Comparison of ENCODE assay signal across 10 cellular contexts in genomic region chr2:237324446-237325236, GRCh38.
DNase-seq lines count a peak whose midpoint lies in the region; ATAC-seq and TF ChIP-seq lines count a peak whose summit lies in the region.
"Had no signal": no experiment of that assay in that cellular context is flagged by ENCODE, and none has a peak within 500 bp of the region (broad histone marks: within the 10 kb centered on the region; RNA-seq: fewer than 3 reads in every experiment).

No MANE protein-coding gene starts in this region.

- H2AFZ ChIP-seq in SK-N-SH (ENCODE audit: low read depth), result no peak overlapping the region

- no peaks in the 10 kb centered on the region for H3F3A ChIP-seq in SK-N-SH (replicated peaks; ENCODE audit: insufficient read depth)

- H3K4me1 ChIP-seq in SK-N-SH (ENCODE audit: control insufficient read depth in 1 of 2, insufficient read depth in 2 of 2, low read depth in 1 of 2, low read length in 1 of 2), result peaks cover 0 to 8% of the 10 kb centered on the region in 2 experiments; a peak in 1 of 4 replicates
- no peaks in the 10 kb centered on the region for H3K4me1 ChIP-seq in colonic mucosa
- H3K4me1 ChIP-seq in mucosa of rectum (ENCODE audit: control insufficient read depth in 2 of 2, insufficient read depth in 2 of 2, low read length in 2 of 2), result no peaks in the 10 kb centered on the region
- no peaks in the 10 kb centered on the region for H3K4me1 ChIP-seq in CD8-positive, alpha-beta memory T cell (ENCODE audit: insufficient read depth, low read length)

- no peaks in the 10 kb centered on the region for H3K9me2 ChIP-seq in SK-N-SH

- TF ChIP-seq EP300 in SK-N-SH (IDR thresholded peaks at IDR 0.05; ENCODE audit: borderline replicate concordance in 1 of 2, low read depth in 1 of 2, low read length in 1 of 2), result no peak

- H3K4me3 ChIP-seq in SK-N-SH (ENCODE audit: low read depth in 2 of 2, low read length in 1 of 2) (no peak overlapping the region), colonic mucosa (no peak overlapping the region), mucosa of rectum (ENCODE audit: low read length in 2 of 2) (no peak overlapping the region)
- no peak overlapping the region for H3K4me3 ChIP-seq in CD8-positive, alpha-beta memory T cell (ENCODE audit: low read length)

- H3K27me3 ChIP-seq in SK-N-SH (ENCODE audit: insufficient read depth) (no peaks in the 10 kb centered on the region), colonic mucosa (no peaks in the 10 kb centered on the region), mucosa of rectum (ENCODE audit: control insufficient read depth in 2 of 2, insufficient read depth in 2 of 2, low read length in 2 of 2) (no peaks in the 10 kb centered on the region)
- H3K27me3 ChIP-seq in CD8-positive, alpha-beta memory T cell (ENCODE audit: insufficient read depth, low read length, poor library complexity, severe bottlenecking), result no peaks in the 10 kb centered on the region

- H3K9ac ChIP-seq in SK-N-SH (no peak overlapping the region), colonic mucosa (ENCODE audit: low read depth in 2 of 2, low read length in 2 of 2) (no peak overlapping the region), mucosa of rectum (ENCODE audit: low read depth in 1 of 2, low read length in 2 of 2) (no peak overlapping the region)

- peak; percentile 37; the same call in 2 of the 3 replicates for ATAC-seq in SK-N-SH treated with all-trans-retinoic acid at 6 μM for 48 hours
- ATAC-seq in activated T-cell treated with anti-CD3 and anti-CD28 coated beads, Interleukin-2, amount 50 U/mL, for 72 hours (replicated peaks in 1 of 2), result no peak
- ATAC-seq: left lobe of liver had no signal

- no peaks in the 10 kb centered on the region for H3K27me3 Mint-ChIP-seq in activated T-cell treated with anti-CD3 and anti-CD28 coated beads, Interleukin-2, amount 50 U/mL, for 72 hours (ENCODE audit: low read depth)
- peaks cover 2 to 9% of the 10 kb centered on the region in 2 donors for H3K27me3 Mint-ChIP-seq in CD8-positive, alpha-beta memory T cell

- no peak for DNase-seq in SK-N-SH
- DNase-seq in colonic mucosa, result no peak
- peak; percentile 81 for DNase-seq in ureter (ENCODE audit: low spot score)
- no peak for DNase-seq in NCI-H226
- DNase-seq in activated T-cell treated with anti-CD3 and anti-CD28 coated beads, Interleukin-2, amount 50 U/mL, for 72 hours, result no peak
- DNase-seq in CD8-positive, alpha-beta memory T cell, result no peak
- DNase-seq: NCI-H187 treated with DMSO at 0.1 percent for 48 hours had no signal

- H4K20me1 ChIP-seq in SK-N-SH (ENCODE audit: insufficient read depth), result no peaks in the 10 kb centered on the region

- 80% methylated on average over 16 of the region's 16 CpGs for WGBS in SK-N-SH (ENCODE audit: low lambda C conversion rate)

- no peak overlapping the region for H3K4me3 Mint-ChIP-seq in activated T-cell treated with anti-CD3 and anti-CD28 coated beads, Interleukin-2, amount 50 U/mL, for 72 hours
- H3K4me3 Mint-ChIP-seq in CD8-positive, alpha-beta memory T cell, result no peak overlapping the region

- H3K27ac ChIP-seq in SK-N-SH (ENCODE audit: low read depth in 2 of 2, low read length in 1 of 2) (no peak overlapping the region; a peak in 1 of 4 replicates), colonic mucosa (peak overlapping the region; percentile 50), mucosa of rectum (ENCODE audit: low read depth in 2 of 2, low read length in 2 of 2) (peak overlapping the region; percentile 44 to 50)
- no peak overlapping the region for H3K27ac ChIP-seq in CD8-positive, alpha-beta memory T cell (ENCODE audit: low read depth, low read length)

- no peak overlapping the region for H3K4me2 ChIP-seq in SK-N-SH

- no peak for TF ChIP-seq RAD21 in SK-N-SH (IDR thresholded peaks at IDR 0.05; ENCODE audit: low read length)

- H3K27ac Mint-ChIP-seq in activated T-cell treated with anti-CD3 and anti-CD28 coated beads, Interleukin-2, amount 50 U/mL, for 72 hours, result no peak overlapping the region
- H3K27ac Mint-ChIP-seq in CD8-positive, alpha-beta memory T cell, result no peak overlapping the region

- no peaks in the 10 kb centered on the region for H3K36me3 Mint-ChIP-seq in activated T-cell treated with anti-CD3 and anti-CD28 coated beads, Interleukin-2, amount 50 U/mL, for 72 hours (ENCODE audit: insufficient read depth in 2 of 2)
- H3K36me3 Mint-ChIP-seq in CD8-positive, alpha-beta memory T cell, result no peaks in the 10 kb centered on the region

- POLR2A ChIA-PET in SK-N-SH (lab: Yijun Ruan, JAX), result no interaction called here
- POLR2A ChIA-PET in CD8-positive, alpha-beta memory T cell (lab: Charles Lee), result no interaction called here

- H3K36me3 ChIP-seq in SK-N-SH (replicated peaks in 1 of 2; ENCODE audit: control insufficient read depth in 1 of 2, insufficient read depth in 2 of 2, low read length in 1 of 2), result no peaks in the 10 kb centered on the region
- H3K36me3 ChIP-seq in colonic mucosa, result no peaks in the 10 kb centered on the region
- no peaks in the 10 kb centered on the region for H3K36me3 ChIP-seq in mucosa of rectum (ENCODE audit: control insufficient read depth in 2 of 2, insufficient read depth in 2 of 2, low read length in 2 of 2)
- H3K36me3 ChIP-seq in CD8-positive, alpha-beta memory T cell (ENCODE audit: insufficient read depth, low read length), result no peaks in the 10 kb centered on the region

- no peaks in the 10 kb centered on the region for H3K79me2 ChIP-seq in SK-N-SH (ENCODE audit: insufficient read depth)

- H3K4me1 Mint-ChIP-seq in activated T-cell treated with anti-CD3 and anti-CD28 coated beads, Interleukin-2, amount 50 U/mL, for 72 hours (ENCODE audit: low read depth), result no peaks in the 10 kb centered on the region
- no peaks in the 10 kb centered on the region for H3K4me1 Mint-ChIP-seq in CD8-positive, alpha-beta memory T cell

- TF ChIP-seq CTCF in SK-N-SH (IDR thresholded peaks at IDR 0.05), result no peak
- TF ChIP-seq CTCF in colonic mucosa (IDR thresholded peaks at IDR 0.05), result no peak

- no peaks in the 10 kb centered on the region for H3K9me3 Mint-ChIP-seq in activated T-cell treated with anti-CD3 and anti-CD28 coated beads, Interleukin-2, amount 50 U/mL, for 72 hours
- peaks cover 0 to 2% (median 0%) of the 10 kb centered on the region in 5 donors for H3K9me3 Mint-ChIP-seq in CD8-positive, alpha-beta memory T cell

- intact Hi-C loops in colonic mucosa (cut with DNase I), result no loop called here

- no peaks in the 10 kb centered on the region for H3K9me3 ChIP-seq in SK-N-SH
- H3K9me3 ChIP-seq in colonic mucosa, result no peaks in the 10 kb centered on the region
- H3K9me3 ChIP-seq in mucosa of rectum (ENCODE audit: control insufficient read depth in 2 of 2, low read length in 2 of 2), result no peaks in the 10 kb centered on the region
- H3K9me3 ChIP-seq in CD8-positive, alpha-beta memory T cell (ENCODE audit: low read length), result no peaks in the 10 kb centered on the region

- CTCF ChIA-PET in SK-N-SH (lab: Yijun Ruan, JAX), result no interaction called here
- CTCF ChIA-PET in CD8-positive, alpha-beta memory T cell (lab: Charles Lee), result no interaction called here

TF ChIP-seq in SK-N-SH treated with all-trans-retinoic acid at 6 μM for 48 hours, 23 proteins besides CTCF, POLR2A, EP300 and RAD21 (continues in another document):
- TF ChIP-seq ZFP3 (CRISPR knock-in tag; IDR thresholded peaks at IDR 0.05) (no peak), POU6F1 (CRISPR knock-in tag; IDR thresholded peaks at IDR 0.05; ENCODE audit: borderline replicate concordance, low read depth) (no peak), OSR1 (CRISPR knock-in tag; IDR thresholded peaks at IDR 0.05) (no peak), BACH2 (CRISPR knock-in tag; IDR thresholded peaks at IDR 0.05; ENCODE audit: borderline replicate concordance) (no peak), ISL1 (CRISPR knock-in tag; IDR thresholded peaks at IDR 0.05) (no peak; the same call in 1 of the 2 replicates), ZNF70 (CRISPR knock-in tag; IDR thresholded peaks at IDR 0.05) (no peak), CSDC2 (CRISPR knock-in tag; IDR thresholded peaks at IDR 0.05) (no peak), TOX (CRISPR knock-in tag; IDR thresholded peaks at IDR 0.05; ENCODE audit: borderline replicate concordance) (no peak)

TF ChIP-seq in SK-N-SH, 30 proteins besides CTCF, POLR2A, EP300 and RAD21:
- TF ChIP-seq TAF1 (IDR thresholded peaks at IDR 0.05; ENCODE audit: borderline replicate concordance, low read depth, low read length) (no peak), YY1 (IDR thresholded peaks at IDR 0.05; ENCODE audit: low read depth) (no peak), PBX3 (IDR thresholded peaks at IDR 0.05) (no peak), GATA2 (CRISPR knock-in tag; IDR thresholded peaks at IDR 0.05) (no peak), FOXM1 (IDR thresholded peaks at IDR 0.05; ENCODE audit: low read depth) (no peak), POLR2AphosphoS5 (IDR thresholded peaks at IDR 0.05; ENCODE audit: low read depth, low read length) (no peak)

Comparison
In these comparisons a context has a peak if more than half of its experiments do, and no peak if none do; other contexts are left out.
1. H3K27ac ChIP-seq: peak in colonic mucosa (single experiment) and mucosa of rectum (2 of 2); none in SK-N-SH (0 of 2) and CD8-positive, alpha-beta memory T cell (single experiment).